21 cellular contexts compared by ENCODE assay signal in the genomic region with DNA sequence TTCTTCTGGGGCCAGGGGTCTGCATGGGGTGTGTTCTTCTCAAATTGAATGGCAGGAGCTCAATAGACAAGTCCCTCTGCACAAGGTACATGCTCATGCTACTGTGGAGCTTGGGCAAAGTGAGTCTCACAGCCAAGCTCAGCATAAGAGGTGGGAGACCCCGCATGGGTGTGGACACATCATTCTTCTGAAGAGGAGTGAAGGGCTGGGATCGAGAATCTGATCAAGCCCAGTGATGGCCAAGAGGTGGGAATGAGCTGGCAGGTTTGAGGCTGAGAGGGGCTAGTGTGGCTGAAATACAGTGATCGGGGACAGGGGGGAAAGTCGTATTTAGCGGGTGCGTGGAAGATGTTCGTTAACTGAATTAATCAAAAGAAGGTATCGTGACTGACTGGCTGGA.
"Had no signal": no experiment of that assay in that cellular context is flagged by ENCODE, and none has a peak within 500 bp of the region (broad histone marks: within the 10 kb centered on the region; RNA-seq: fewer than 3 reads in every experiment).

No MANE protein-coding gene starts in this region.

- H3K4me3 Mint-ChIP-seq: activated naive CD8-positive, alpha-beta T cell; dendritic cell treated with granulocyte-macrophage colony-stimulating factor and Interleukin-4, amounts not matched to agents 40 ng/mL and 50 ng/mL, for 4 days; natural killer cell treated with Interleukin-12 subunit alpha and Interleukin-12 subunit beta and Interleukin-15 and Interleukin-18, amount 100 ng/mL, for 72 hours; T-helper 1 cell treated with Interleukin-12 subunit alpha and Interleukin-12 subunit beta and Interleukin-4 antibody, amounts not matched to agents 30 μg/mL and 1 μg/mL, for 36 hours; WTC11 had no signal

- H3K36me3 ChIP-seq: adrenal gland, ascending aorta, brain microvascular endothelial cell, thyroid gland had no signal

- H3K4me3 ChIP-seq: adrenal gland, ascending aorta, thyroid gland had no signal

- H3K9me3 ChIP-seq: adrenal gland, ascending aorta, thyroid gland had no signal

- H3K27ac Mint-ChIP-seq: activated naive CD8-positive, alpha-beta T cell; dendritic cell treated with granulocyte-macrophage colony-stimulating factor and Interleukin-4, amounts not matched to agents 40 ng/mL and 50 ng/mL, for 4 days; natural killer cell treated with Interleukin-12 subunit alpha and Interleukin-12 subunit beta and Interleukin-15 and Interleukin-18, amount 100 ng/mL, for 72 hours; progenitor cell of endocrine pancreas; T-helper 1 cell treated with Interleukin-12 subunit alpha and Interleukin-12 subunit beta and Interleukin-4 antibody, amounts not matched to agents 30 μg/mL and 1 μg/mL, for 36 hours; WTC11 had no signal

- H3K27ac ChIP-seq: adrenal gland, ascending aorta, brain microvascular endothelial cell, thyroid gland had no signal

- DNase-seq: activated CD4-positive, alpha-beta T cell treated with anti-CD3 and anti-CD28 coated beads, Interleukin-2, amount 50 U/mL, for 4 hours; activated gamma-delta T cell treated with Interleukin-2 at 50 U/mL for 16 hours; activated T-cell treated with anti-CD3 and anti-CD28 coated beads for 4 hours; adrenal gland; brain microvascular endothelial cell; caudate nucleus; effector CD8-positive, alpha-beta T cell; foreskin melanocyte; nucleus accumbens; retina; stimulated activated CD4-positive, alpha-beta T cell treated with anti-CD3 and anti-CD28 coated beads, Interleukin-4, amount 100 ng/mL, for 1 hour; stimulated activated naive CD8-positive, alpha-beta T cell treated with anti-CD3 and anti-CD28 coated beads, Interleukin-15, Interleukin-2, amounts not matched to agents 100 U/mL and 50 U/mL, for 24 hours; T1000; thyroid gland had no signal

- H3K9me3 Mint-ChIP-seq: dendritic cell treated with granulocyte-macrophage colony-stimulating factor and Interleukin-4, amounts not matched to agents 40 ng/mL and 50 ng/mL, for 4 days; natural killer cell treated with Interleukin-12 subunit alpha and Interleukin-12 subunit beta and Interleukin-15 and Interleukin-18, amount 100 ng/mL, for 72 hours; T-helper 1 cell treated with Interleukin-12 subunit alpha and Interleukin-12 subunit beta and Interleukin-4 antibody, amounts not matched to agents 30 μg/mL and 1 μg/mL, for 36 hours; WTC11 had no signal

- H3K27me3 ChIP-seq: adrenal gland, ascending aorta, thyroid gland had no signal

- H3K4me1 ChIP-seq: adrenal gland, ascending aorta, thyroid gland had no signal

- H3K36me3 Mint-ChIP-seq: activated naive CD8-positive, alpha-beta T cell; natural killer cell treated with Interleukin-12 subunit alpha and Interleukin-12 subunit beta and Interleukin-15 and Interleukin-18, amount 100 ng/mL, for 72 hours; WTC11 had no signal
